In genomic region chr17:50953518-50953830, GRCh38 we compare ENCODE assay signal across 14 cellular contexts.
DNase-seq lines count a peak whose midpoint lies in the region; ATAC-seq and TF ChIP-seq lines count a peak whose summit lies in the region.
"Had no signal": no experiment of that assay in that cellular context is flagged by ENCODE, and none has a peak within 500 bp of the region (broad histone marks: within the 10 kb centered on the region; RNA-seq: fewer than 3 reads in every experiment).

No MANE protein-coding gene starts in this region.

- H3K4me3 ChIP-seq in HCT116 (replicated peaks in 1 of 2; ENCODE audit: low read depth in 1 of 2, low read length in 2 of 2) (no peak overlapping the region), adipocyte (ENCODE audit: low read length) (peak overlapping the region; percentile 57), iPS-20b (ENCODE audit: low read length) (no peak overlapping the region), skin epidermis (no peak overlapping the region)
- H3K4me3 ChIP-seq: ovary had no signal

- no peaks in the 10 kb centered on the region for H3K9me2 ChIP-seq in HCT116 (ENCODE audit: insufficient read depth)

- DNase-seq in HCT116 (ENCODE audit: low read depth, low spot score) (no peak), adipocyte (ENCODE audit: low read depth) (no peak), HPDE6-E6E7 (ENCODE audit: extremely low spot score) (no peak), NCI-H187 treated with DMSO at 0.1 percent for 48 hours (lab: John Stamatoyannopoulos, UW) (no peak), activated gamma-delta T cell treated with Interleukin-2 at 50 U/mL for 16 hours (no peak)
- DNase-seq: activated CD4-positive, alpha-beta memory T cell treated with anti-CD3 and anti-CD28 coated beads for 36 hours; MM.1S; stimulated activated CD4-positive, alpha-beta T cell treated with anti-CD3 and anti-CD28 coated beads, Interleukin-2, amount 100 ng/mL, for 48 hours had no signal

- H3K4me1 ChIP-seq in HCT116 (ENCODE audit: control insufficient read depth in 1 of 2, insufficient read depth in 2 of 2, low read length in 2 of 2): peaks cover 54 to 75% of the 10 kb centered on the region in 2 experiments
- H3K4me1 ChIP-seq in adipocyte (ENCODE audit: control insufficient read depth, insufficient read depth, low read length): peaks cover 46% of the 10 kb centered on the region
- peaks cover 21% of the 10 kb centered on the region for H3K4me1 ChIP-seq in iPS-20b (ENCODE audit: insufficient read depth, low read length)

- no TSS peak for BruUV-seq in HCT116 (replicated peaks; lab: Mats Ljungman, UMichigan)

- H3K36me3 ChIP-seq in HCT116 (ENCODE audit: control insufficient read depth in 1 of 2, insufficient read depth in 2 of 2, low read length in 2 of 2) (no peaks in the 10 kb centered on the region), adipocyte (ENCODE audit: control insufficient read depth, insufficient read depth, low read length, severe bottlenecking) (no peaks in the 10 kb centered on the region), iPS-20b (ENCODE audit: insufficient read depth, low read depth, low read length) (no peaks in the 10 kb centered on the region)
- H3K36me3 ChIP-seq: ovary had no signal

- H2AFZ ChIP-seq in HCT116 (ENCODE audit: low read depth, low read length, poor library complexity, severe bottlenecking): no peak overlapping the region

- TF ChIP-seq CTCF in HCT116 (IDR thresholded peaks at IDR 0.05 in 2 of 3, conservative IDR thresholded peaks at IDR 0.05 in 1 of 3; ENCODE audit: borderline replicate concordance in 1 of 3, insufficient read depth in 1 of 3, low read depth in 2 of 3, low read length in 2 of 3): no peak

- H3K27ac ChIP-seq in HCT116 (ENCODE audit: low read depth, low read length): peak overlapping the region; percentile 49; the same call in 1 of the 2 replicates
- H3K27ac ChIP-seq in iPS-20b (ENCODE audit: low read length): peak overlapping the region; percentile 14
- peak overlapping the region in 17 of 21 experiments; percentile 8 to 87 (median 64) for H3K27ac ChIP-seq in skin epidermis

- no peaks in the 10 kb centered on the region for H3K27me3 ChIP-seq in HCT116 (ENCODE audit: insufficient read depth, low read length)
- H3K27me3 ChIP-seq in adipocyte (replicated peaks; ENCODE audit: control insufficient read depth, insufficient read depth, low read length): no peaks in the 10 kb centered on the region
- H3K27me3 ChIP-seq in iPS-20b (ENCODE audit: insufficient read depth, low read length): no peaks in the 10 kb centered on the region
- H3K27me3 ChIP-seq: dorsolateral prefrontal cortex, ovary had no signal

- CTCF ChIA-PET in HCT116 (lab: Charles Lee): interaction anchor here (0.6 to 8.3 kb wide), 5 partner anchors 10 to 170 kb away, joined by 3 to 85 read pairs (median 5); no protein-coding TSS in a partner anchor

- H3K9ac ChIP-seq in HCT116 (ENCODE audit: low read length) (peak overlapping the region; percentile 5; the same call in 1 of the 2 replicates), adipocyte (ENCODE audit: low read length) (peak overlapping the region; percentile 76), iPS-20b (ENCODE audit: low read depth, low read length) (peak overlapping the region; percentile 3; the same call in 1 of the 2 replicates)

- RAD21 ChIA-PET in HCT116 (lab: Charles Lee; ENCODE audit: low non-redundant PET in 1 of 2, low total read pairs in 2 of 2, uncharacterized antibody in 2 of 2, unreplicated experiment in 2 of 2): interaction anchor here (0.8 to 1.2 kb wide), 2 partner anchors 90 to 171 kb away, joined by 3 read pairs; no protein-coding TSS in a partner anchor

- intact Hi-C loops in HCT116 (cut with micrococcal nuclease): no loop called here

- H4K20me1 ChIP-seq in HCT116 (ENCODE audit: insufficient read depth): no peaks in the 10 kb centered on the region

- POLR2A ChIA-PET in HCT116 (lab: Charles Lee): interaction anchor here (0.6 to 6.9 kb wide), 3 partner anchors 88 to 754 kb away, joined by 3 to 88 read pairs (median 6); partner anchors contain the start of gene TOB1

- no peaks in the 10 kb centered on the region for H3K79me2 ChIP-seq in HCT116 (ENCODE audit: insufficient read depth, low read length)

- H3K4me2 ChIP-seq in HCT116 (ENCODE audit: low read length): peak overlapping the region; percentile 44

- no peaks in the 10 kb centered on the region for H3K9me3 ChIP-seq in HCT116 (ENCODE audit: control insufficient read depth in 1 of 2, insufficient read depth in 1 of 2, low read depth in 1 of 2, low read length in 2 of 2)
- no peaks in the 10 kb centered on the region for H3K9me3 ChIP-seq in adipocyte (ENCODE audit: control insufficient read depth, low read length)
- H3K9me3 ChIP-seq in iPS-20b (ENCODE audit: insufficient read depth, low read depth, low read length): no peaks in the 10 kb centered on the region
- H3K9me3 ChIP-seq: ovary had no signal

- no peak for TF ChIP-seq POLR2A in HCT116 (IDR thresholded peaks at IDR 0.05; ENCODE audit: borderline replicate concordance, extremely low read depth, insufficient read depth, insufficient read length)

- ATAC-seq in HCT116 (no peak), HG02885 (IDR thresholded peaks at IDR 0.05; ENCODE audit: poor library complexity, unreplicated experiment) (no peak)
- ATAC-seq: CD8-positive, alpha-beta T cell had no signal

- TF ChIP-seq RAD21 in HCT116 (IDR thresholded peaks at IDR 0.05; ENCODE audit: low read depth): no peak

TF ChIP-seq in HCT116, 20 proteins besides CTCF, POLR2A, EP300 and RAD21:
- TF ChIP-seq MAX (IDR thresholded peaks at IDR 0.05) (no peak), EZH2 (IDR thresholded peaks at IDR 0.05) (no peak), ELF1 (IDR thresholded peaks at IDR 0.05; ENCODE audit: borderline replicate concordance, low read depth) (no peak), EZH2phosphoT487 (IDR thresholded peaks at IDR 0.05; ENCODE audit: borderline replicate concordance) (no peak), ZNF274 (IDR thresholded peaks at IDR 0.05; ENCODE audit: low read depth, low read length) (no peak), EGR1 (IDR thresholded peaks at IDR 0.05; ENCODE audit: low read depth) (no peak), JUND (IDR thresholded peaks at IDR 0.05) (no peak), ZFX (IDR thresholded peaks at IDR 0.05) (no peak)

Comparison
In these comparisons a context has a peak if more than half of its experiments do, and no peak if none do; other contexts are left out.
1. H3K27ac ChIP-seq: peak in every context shown above with its lines; median percentile 64 in skin epidermis; 49 in HCT116; 14 in iPS-20b.
2. H3K9ac ChIP-seq: peak in every context shown above with its lines; median percentile 76 in adipocyte; 5 in HCT116; 3 in iPS-20b.